In genomic region chr1:3625151-3625907, GRCh38 we compare ENCODE assay signal across 8 cellular contexts. TPM values are rescaled to one million over a fixed set of nuclear protein-coding genes. Genes with fewer than 3 reads are reported as not detected.
A peak's percentile ranks its signal among the peaks of the same experiment; 100 is the strongest.
DNase-seq lines count a peak whose midpoint lies in the region; ATAC-seq, FAIRE-seq and TF ChIP-seq lines count a peak whose summit lies in the region.

No MANE protein-coding gene starts in this region.

- H4K20me1 ChIP-seq in GM12878 (ENCODE audit: control insufficient read depth, insufficient read depth) (no peaks in the 10 kb centered on the region), smooth muscle cell (ENCODE audit: low read depth) (no peaks in the 10 kb centered on the region)

- intact Hi-C loops in GM12878 (cut with micrococcal nuclease; ENCODE audit: unreplicated experiment): loop anchor here (2.0 kb wide), 1 partner anchor 25 kb away; the partner anchor contains the start of gene WRAP73

- TF ChIP-seq RAD21 in GM12878 (IDR thresholded peaks at IDR 0.05; ENCODE audit: insufficient read depth, low read depth, low read length): no peak

- CTCF ChIA-PET in GM12878 (lab: Yijun Ruan, JAX): interaction anchor here (1.7 to 2.0 kb wide), 2 partner anchors 10 to 99 kb away, joined by 12 to 17 read pairs; no protein-coding TSS in a partner anchor

- no peaks in the 10 kb centered on the region for H3F3A ChIP-seq in smooth muscle cell (ENCODE audit: low read depth)

- peak overlapping the region; percentile 66 for H3K9ac ChIP-seq in GM12878 (ENCODE audit: control insufficient read depth, insufficient read depth, low read length)
- H3K9ac ChIP-seq in smooth muscle cell (ENCODE audit: low read depth): peak overlapping the region; percentile 26

- H2AFZ ChIP-seq in GM12878 (ENCODE audit: control insufficient read depth, low read depth, low read length): peak overlapping the region; percentile 33; the same call in 1 of the 2 replicates
- peak overlapping the region; percentile 38 for H2AFZ ChIP-seq in smooth muscle cell (ENCODE audit: low read depth)

- no peak for TF ChIP-seq POLR2A in GM12878 (IDR thresholded peaks at IDR 0.05; ENCODE audit: low read depth, low read length)

- 15% methylated on average over 31 of the region's 71 CpGs for WGBS in GM12878 (ENCODE audit: insufficient coverage, insufficient replicate concordance, low lambda C conversion rate, missing lambda C conversion rate)
- 6% methylated on average over 29 of the region's 71 CpGs for WGBS in smooth muscle cell (ENCODE audit: low lambda C conversion rate)

- peak in 2 of 3 experiments; percentile 41 to 57 for DNase-seq in NCI-H1417 (lab: John Stamatoyannopoulos, UW)
- no peak for DNase-seq in NCI-H1417 treated with DMSO at 0.1 percent for 48 hours (lab: John Stamatoyannopoulos, UW)
- peak; percentile 17 for DNase-seq in OCI-M2 (lab: John Stamatoyannopoulos, UW; ENCODE audit: unreplicated experiment)
- DNase-seq in GM12878 (ENCODE audit: low read depth, low spot score): no peak
- peak; percentile 21 for DNase-seq in inferior parietal cortex (ENCODE audit: extremely low spot score)
- no peak for DNase-seq in smooth muscle cell (lab: John Stamatoyannopoulos, UW; ENCODE audit: unreplicated experiment)
- no peak for DNase-seq in NCI-H1436 (lab: John Stamatoyannopoulos, UW)

- peaks cover 2 to 6% of the 10 kb centered on the region in 2 experiments; a peak in 3 of 4 replicates for H3K36me3 ChIP-seq in GM12878 (ENCODE audit: control insufficient read depth in 2 of 2, insufficient read depth in 2 of 2, low read length in 1 of 2)
- H3K36me3 ChIP-seq in smooth muscle cell (ENCODE audit: low read depth): no peaks in the 10 kb centered on the region

- H3K27me3 ChIP-seq in GM12878 (replicated peaks in 1 of 2; ENCODE audit: control insufficient read depth in 2 of 2, insufficient read depth in 2 of 2, low read length in 1 of 2) (no peaks in the 10 kb centered on the region), smooth muscle cell (ENCODE audit: low read depth) (no peaks in the 10 kb centered on the region)

- in situ Hi-C loops in GM12878 (cut with MboI): loop anchor here (10.0 kb wide), 1 partner anchor 141 kb away; no protein-coding TSS in a partner anchor

- BruUV-seq in GM12878 (replicated peaks; lab: Mats Ljungman, UMichigan): no TSS peak

- H3K4me2 ChIP-seq in GM12878 (ENCODE audit: control insufficient read depth, insufficient read depth) (peak overlapping the region; percentile 92), smooth muscle cell (peak overlapping the region; percentile 87)

- no peak for TF ChIP-seq EP300 in GM12878 (IDR thresholded peaks at IDR 0.05; ENCODE audit: borderline replicate concordance in 1 of 2, control insufficient read depth in 1 of 2, low read depth in 2 of 2, low read length in 2 of 2)

- POLR2A ChIA-PET in GM12878 (lab: Charles Lee): interaction anchor here (0.6 kb wide), 1 partner anchor 74 kb away, joined by 3 read pairs; no protein-coding TSS in a partner anchor

- H3K4me3 ChIP-seq in GM12878 (peak overlapping the region; percentile 81), smooth muscle cell (peak overlapping the region; percentile 83)

- TF ChIP-seq CTCF in GM12878 (IDR thresholded peaks at IDR 0.05 in 2 of 3, conservative IDR thresholded peaks at IDR 0.05 in 1 of 3; ENCODE audit: control insufficient read depth in 2 of 3, extremely low read depth in 1 of 3, insufficient read depth in 1 of 3, low read depth in 3 of 3, low read length in 3 of 3) (no peak), smooth muscle cell (IDR thresholded peaks at IDR 0.05; ENCODE audit: borderline replicate concordance, insufficient read depth, poor library complexity, severe bottlenecking) (no peak)

- FAIRE-seq in GM12878 (lab: Jason Lieb, UNC): no peak

- H3K27ac ChIP-seq in GM12878 (ENCODE audit: control insufficient read depth, insufficient read depth) (no peak overlapping the region), smooth muscle cell (ENCODE audit: low read depth) (no peak overlapping the region)

- ATAC-seq in HG02798 (IDR thresholded peaks at IDR 0.05; ENCODE audit: poor library complexity, unreplicated experiment): peak; percentile 5
- peak; percentile 21 for ATAC-seq in GM12878

- H3K79me2 ChIP-seq in GM12878 (ENCODE audit: control insufficient read depth, insufficient read depth, low read length) (no peaks in the 10 kb centered on the region), smooth muscle cell (ENCODE audit: low read depth) (no peaks in the 10 kb centered on the region)

- SMC1A ChIA-PET in GM12878 (lab: Charles Lee; ENCODE audit: uncharacterized antibody, unreplicated experiment): interaction anchor here (0.9 to 2.1 kb wide), 4 partner anchors 22 to 99 kb away, joined by 3 to 7 read pairs (median 5); no protein-coding TSS in a partner anchor

- H3K9me3 ChIP-seq in GM12878 (replicated peaks; ENCODE audit: control insufficient read depth, insufficient read depth, low read length) (no peaks in the 10 kb centered on the region), smooth muscle cell (replicated peaks; ENCODE audit: low read depth) (no peaks in the 10 kb centered on the region)

- RAD21 ChIA-PET in GM12878 (lab: Charles Lee; ENCODE audit: unreplicated experiment): interaction anchor here (0.7 to 1.0 kb wide), 2 partner anchors 48 to 49 kb away, joined by 4 read pairs; no protein-coding TSS in a partner anchor

- peaks cover 5% of the 10 kb centered on the region; the same call in 1 of the 2 replicates for H3K4me1 ChIP-seq in GM12878 (ENCODE audit: control insufficient read depth, insufficient read depth, low read length)
- peaks cover 7% of the 10 kb centered on the region for H3K4me1 ChIP-seq in smooth muscle cell (ENCODE audit: low read depth)

RNA-seq across cellular contexts. Expression of gene TPRG1L, which starts 0.5 kb away (rescaled TPM):
- 3.6 and 3.8 TPM in 2 replicates for total RNA-seq in GM12878 (2013; cell fraction: nucleolus; rRNA removed)
- total RNA-seq in GM12878 (2014; rRNA removed) (5.3 and 5.8 TPM in 2 replicates), GM12878 (2014; rRNA removed; fragmentation: Illumina TruSeq; extraction: Trizol) (7.3 and 7.6 TPM in 2 replicates), GM12878 (2021) (9.6 and 10.9 TPM in 2 replicates), smooth muscle cell (20.7 and 21.7 TPM in 2 replicates)
- polyA plus RNA-seq in GM12878 (2011; ENCODE audit: low read depth): 11.2 TPM
- polyA plus RNA-seq in GM12878 (2011; rRNA removed) (14.6 and 16.5 TPM in 2 replicates), GM12878 (2014; fragmentation: Illumina TruSeq; extraction: Trizol) (12.1 and 12.2 TPM in 2 replicates), GM12878 (2014; fragmentation: Nextera tagmentation; extraction: Ambion mirVana) (1 to 10 TPM; 1.5 to 5.2 TPM), GM12878 (2014; rRNA removed) (10.5 and 11.6 TPM in 2 replicates), GM12878 (2016; fragmentation: Nextera tagmentation; extraction: Ambion mirVana) (1 to 10 TPM; 6.9 to 8.3 TPM), smooth muscle cell (35.0 and 38.7 TPM in 2 replicates)
- polyA plus RNA-seq in GM12878 (2011; cell fraction: cytosol; rRNA removed): 16.9 and 19.2 TPM in 2 replicates
- 5.5 and 7.1 TPM in 2 replicates for polyA plus RNA-seq in GM12878 (2011; cell fraction: nucleus; rRNA removed)
- 15.3 TPM in 2 replicates for polyA plus RNA-seq in GM12878 (2012)
- 9.4 and 14.6 TPM in 2 replicates for polyA minus RNA-seq in GM12878 (2011; rRNA and poly(A)+ RNA removed)
- polyA minus RNA-seq in GM12878 (2011; cell fraction: cytosol; rRNA and poly(A)+ RNA removed): 5.7 and 6.7 TPM in 2 replicates
- 1.6 and 3.5 TPM in 2 replicates for polyA minus RNA-seq in GM12878 (2011; cell fraction: nucleus; rRNA and poly(A)+ RNA removed)

RNA-seq across cellular contexts. Expression of gene MEGF6, which starts 14.0 kb away (rescaled TPM):
- 23.2 and 27.8 TPM in 2 replicates for total RNA-seq in GM12878 (2013; cell fraction: nucleolus; rRNA removed)
- not detected in 2 replicates for total RNA-seq in GM12878 (2014; rRNA removed)
- not detected in 2 replicates for total RNA-seq in GM12878 (2014; rRNA removed; fragmentation: Illumina TruSeq; extraction: Trizol)
- total RNA-seq in GM12878 (2021): 0.32 and 0.41 TPM in 2 replicates
- polyA plus RNA-seq in GM12878 (2011; ENCODE audit: low read depth): not detected
- polyA plus RNA-seq in GM12878 (2011; rRNA removed): 0.06 TPM in 1 of 2 replicates, not detected in the other
- 0.03 TPM in 2 replicates for polyA plus RNA-seq in GM12878 (2011; cell fraction: cytosol; rRNA removed)
- 1.6 and 1.8 TPM in 2 replicates for polyA plus RNA-seq in GM12878 (2011; cell fraction: nucleus; rRNA removed)
- polyA plus RNA-seq in GM12878 (2012): 0.20 and 0.24 TPM in 2 replicates
- not detected in 2 replicates for polyA plus RNA-seq in GM12878 (2014; fragmentation: Illumina TruSeq; extraction: Trizol)
- not detected for polyA plus RNA-seq in GM12878 (2014; fragmentation: Nextera tagmentation; extraction: Ambion mirVana)
- polyA plus RNA-seq in GM12878 (2014; rRNA removed): 0.01 and 0.03 TPM in 2 replicates
- not detected for polyA plus RNA-seq in GM12878 (2016; fragmentation: Nextera tagmentation; extraction: Ambion mirVana)
- 0.05 TPM in 1 of 2 replicates, not detected in the other for polyA minus RNA-seq in GM12878 (2011; rRNA and poly(A)+ RNA removed)
- 0.21 and 0.27 TPM in 2 replicates for polyA minus RNA-seq in GM12878 (2011; cell fraction: cytosol; rRNA and poly(A)+ RNA removed)
- polyA minus RNA-seq in GM12878 (2011; cell fraction: nucleus; rRNA and poly(A)+ RNA removed): 0.19 and 0.24 TPM in 2 replicates
- total RNA-seq in smooth muscle cell: 4.8 and 6.5 TPM in 2 replicates
- 12.8 and 18.6 TPM in 2 replicates for polyA plus RNA-seq in smooth muscle cell

RNA-seq across cellular contexts. Expression of gene WRAP73, which starts 24.6 kb away (rescaled TPM):
- 44.4 and 44.8 TPM in 2 replicates for total RNA-seq in GM12878 (2013; cell fraction: nucleolus; rRNA removed)
- total RNA-seq in GM12878 (2014; rRNA removed) (41.9 and 49.1 TPM in 2 replicates), GM12878 (2014; rRNA removed; fragmentation: Illumina TruSeq; extraction: Trizol) (22.8 and 23.8 TPM in 2 replicates), GM12878 (2021) (37.8 and 44.4 TPM in 2 replicates), smooth muscle cell (14.2 and 17.2 TPM in 2 replicates)
- 10.6 TPM for polyA plus RNA-seq in GM12878 (2011; ENCODE audit: low read depth)
- polyA plus RNA-seq in GM12878 (2011; rRNA removed) (28.7 and 49.1 TPM in 2 replicates), GM12878 (2014; fragmentation: Illumina TruSeq; extraction: Trizol) (13.8 and 46.8 TPM in 2 replicates), GM12878 (2014; fragmentation: Nextera tagmentation; extraction: Ambion mirVana) (1 to 10 TPM; 3.2 to 7.6 TPM), GM12878 (2014; rRNA removed) (65.8 and 72.6 TPM in 2 replicates), GM12878 (2016; fragmentation: Nextera tagmentation; extraction: Ambion mirVana) (10 to 100 TPM; 52.5 to 58.5 TPM), smooth muscle cell (20.8 and 21.5 TPM in 2 replicates)
- polyA plus RNA-seq in GM12878 (2011; cell fraction: cytosol; rRNA removed): 63.6 and 87.5 TPM in 2 replicates
- polyA plus RNA-seq in GM12878 (2011; cell fraction: nucleus; rRNA removed): 186 and 229 TPM in 2 replicates
- polyA plus RNA-seq in GM12878 (2012): 21.0 and 25.2 TPM in 2 replicates
- polyA minus RNA-seq in GM12878 (2011; rRNA and poly(A)+ RNA removed): 22.7 and 36.0 TPM in 2 replicates
- 15.2 and 22.9 TPM in 2 replicates for polyA minus RNA-seq in GM12878 (2011; cell fraction: cytosol; rRNA and poly(A)+ RNA removed)
- polyA minus RNA-seq in GM12878 (2011; cell fraction: nucleus; rRNA and poly(A)+ RNA removed): 34.2 and 49.2 TPM in 2 replicates

RNA-seq across cellular contexts. Expression of gene TP73, which starts 27.0 kb away (rescaled TPM):
- total RNA-seq in GM12878 (2013; cell fraction: nucleolus; rRNA removed): 89.6 and 102 TPM in 2 replicates
- 18.6 and 20.4 TPM in 2 replicates for total RNA-seq in GM12878 (2014; rRNA removed)
- total RNA-seq in GM12878 (2014; rRNA removed; fragmentation: Illumina TruSeq; extraction: Trizol): 7.8 and 8.5 TPM in 2 replicates
- 49.6 and 54.2 TPM in 2 replicates for total RNA-seq in GM12878 (2021)
- polyA plus RNA-seq in GM12878 (2011; ENCODE audit: low read depth): 5.6 TPM
- 3.3 and 6.5 TPM in 2 replicates for polyA plus RNA-seq in GM12878 (2011; rRNA removed)
- 9.1 and 11.1 TPM in 2 replicates for polyA plus RNA-seq in GM12878 (2011; cell fraction: cytosol; rRNA removed)
- 63.3 and 74.6 TPM in 2 replicates for polyA plus RNA-seq in GM12878 (2011; cell fraction: nucleus; rRNA removed)
- 19.5 and 20.0 TPM in 2 replicates for polyA plus RNA-seq in GM12878 (2012)
- polyA plus RNA-seq in GM12878 (2014; fragmentation: Illumina TruSeq; extraction: Trizol): 3.4 and 9.3 TPM in 2 replicates
- under 1 TPM; 0.08 to 0.22 TPM for polyA plus RNA-seq in GM12878 (2014; fragmentation: Nextera tagmentation; extraction: Ambion mirVana)
- 20.4 and 28.7 TPM in 2 replicates for polyA plus RNA-seq in GM12878 (2014; rRNA removed)
- 10 to 100 TPM; 24.8 to 29.4 TPM for polyA plus RNA-seq in GM12878 (2016; fragmentation: Nextera tagmentation; extraction: Ambion mirVana)
- 10.9 and 22.2 TPM in 2 replicates for polyA minus RNA-seq in GM12878 (2011; rRNA and poly(A)+ RNA removed)
- polyA minus RNA-seq in GM12878 (2011; cell fraction: cytosol; rRNA and poly(A)+ RNA removed): 13.4 and 15.6 TPM in 2 replicates
- polyA minus RNA-seq in GM12878 (2011; cell fraction: nucleus; rRNA and poly(A)+ RNA removed): 23.7 and 49.5 TPM in 2 replicates
- total RNA-seq in smooth muscle cell: 0.04 and 0.22 TPM in 2 replicates
- polyA plus RNA-seq in smooth muscle cell: 0.50 TPM in 1 of 2 replicates, not detected in the other

Comparison
In these comparisons a context has a peak if more than half of its experiments do, and no peak if none do; other contexts are left out.
1. DNase-seq: peak in NCI-H1417 (2 of 3), OCI-M2 (single experiment) and inferior parietal cortex (single experiment); none in NCI-H1417 treated with DMSO at 0.1 percent for 48 hours (single experiment), GM12878 (single experiment), smooth muscle cell (single experiment) and NCI-H1436 (single experiment).